Comparison of ENCODE assay signal across 20 cellular contexts in the genomic region with DNA sequence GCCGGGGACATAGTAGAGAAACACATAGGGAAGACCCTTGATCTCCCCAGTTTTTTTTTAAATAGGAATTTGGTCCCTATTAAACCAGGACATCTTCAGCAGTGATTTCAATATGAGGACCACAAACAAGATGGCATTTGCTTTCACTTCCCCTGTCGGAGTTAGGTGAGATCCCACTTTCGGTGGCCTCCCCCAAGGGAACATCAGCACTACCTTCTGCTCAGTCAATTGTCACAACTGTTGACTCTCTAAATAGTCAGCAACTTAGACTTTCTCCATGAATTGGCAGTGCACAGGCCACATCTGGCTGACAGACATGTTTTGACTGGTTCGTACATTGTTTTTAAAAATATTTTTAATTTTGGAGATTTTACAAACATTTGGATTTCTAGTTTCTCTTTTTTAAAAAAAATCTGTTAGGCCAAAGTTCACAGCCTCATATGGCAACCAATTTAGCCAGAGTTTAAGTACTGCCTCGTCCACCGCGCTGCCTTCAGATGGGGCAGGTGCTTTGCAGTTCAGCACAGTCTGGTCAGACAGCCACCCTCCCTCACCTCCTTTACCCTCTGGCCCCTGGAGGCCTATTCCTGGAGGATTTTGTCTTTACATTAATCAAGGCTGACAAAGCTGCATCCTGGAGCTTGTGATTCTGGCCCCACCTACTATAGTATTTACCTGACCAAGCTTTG.
DNase-seq lines count a peak whose midpoint lies in the region; ATAC-seq lines count a peak whose summit lies in the region.
"Had no signal": no experiment of that assay in that cellular context is flagged by ENCODE, and none has a peak within 500 bp of the region (broad histone marks: within the 10 kb centered on the region; RNA-seq: fewer than 3 reads in every experiment).

No MANE protein-coding gene starts in this region.

- H3K4me1 Mint-ChIP-seq in memory B cell = peaks cover 12% of the 10 kb centered on the region
- H3K4me1 Mint-ChIP-seq: activated T-helper 17 cell treated with anti-CD3 and anti-CD28 coated beads, Interleukin-2, amount 50 U/mL, for 72 hours; naive thymus-derived CD8-positive, alpha-beta T cell had no signal

- peaks cover 8% of the 10 kb centered on the region for H3K27me3 Mint-ChIP-seq in memory B cell
- H3K27me3 Mint-ChIP-seq: activated T-helper 17 cell treated with anti-CD3 and anti-CD28 coated beads, Interleukin-2, amount 50 U/mL, for 72 hours had no signal

- H3K9me3 Mint-ChIP-seq in memory B cell = peaks cover 1% of the 10 kb centered on the region
- H3K9me3 Mint-ChIP-seq: activated T-helper 17 cell treated with anti-CD3 and anti-CD28 coated beads, Interleukin-2, amount 50 U/mL, for 72 hours; naive thymus-derived CD8-positive, alpha-beta T cell had no signal

- H3K4me3 Mint-ChIP-seq in memory B cell = no peak overlapping the region
- H3K4me3 Mint-ChIP-seq: activated T-helper 17 cell treated with anti-CD3 and anti-CD28 coated beads, Interleukin-2, amount 50 U/mL, for 72 hours; naive thymus-derived CD8-positive, alpha-beta T cell had no signal

- no peak for DNase-seq in memory B cell (ENCODE audit: low spot score in 2 of 2)
- no peak for DNase-seq in effector CD4-positive, alpha-beta T cell
- no peak for DNase-seq in GM19240 (ENCODE audit: insufficient read length, low spot score)
- no peak for DNase-seq in left lobe of liver (ENCODE audit: low spot score)
- DNase-seq: activated CD4-positive, alpha-beta T cell treated with anti-CD3 and anti-CD28 coated beads for 1 hour; AML-193; dermis blood vessel endothelial cell; mammary epithelial cell; MV-4-11; naive thymus-derived CD8-positive, alpha-beta T cell; NCI-H2107; NCI-H526 treated with DMSO at 0.1 percent for 48 hours; posterior cingulate gyrus; stimulated activated CD4-positive, alpha-beta T cell treated with anti-CD3 and anti-CD28 coated beads, Interleukin-4, amount 100 ng/mL, for 4 hours; stimulated activated CD8-positive, alpha-beta memory T cell treated with anti-CD3 and anti-CD28 coated beads, Interleukin-4, amount 100 ng/mL, for 48 hours; T-helper 9 cell had no signal

- H3K36me3 Mint-ChIP-seq in memory B cell = no peaks in the 10 kb centered on the region
- H3K36me3 Mint-ChIP-seq: naive thymus-derived CD8-positive, alpha-beta T cell had no signal

- peak; percentile 67 for ATAC-seq in GM18867 (IDR thresholded peaks at IDR 0.05; ENCODE audit: unreplicated experiment)
- ATAC-seq in GM21786 (IDR thresholded peaks at IDR 0.05; ENCODE audit: unreplicated experiment) = peak; percentile 54
- ATAC-seq in HG03469 (IDR thresholded peaks at IDR 0.05; ENCODE audit: unreplicated experiment) = peak; percentile 73
- peak; percentile 79 for ATAC-seq in memory B cell (ENCODE audit: low read depth)
- no peak for ATAC-seq in left lobe of liver
- ATAC-seq: activated T-helper 17 cell treated with anti-CD3 and anti-CD28 coated beads, Interleukin-2, amount 50 U/mL, for 72 hours; naive thymus-derived CD8-positive, alpha-beta T cell had no signal

- H3K27ac Mint-ChIP-seq in memory B cell = no peak overlapping the region
- H3K27ac Mint-ChIP-seq: activated T-helper 17 cell treated with anti-CD3 and anti-CD28 coated beads, Interleukin-2, amount 50 U/mL, for 72 hours; naive thymus-derived CD8-positive, alpha-beta T cell had no signal
